Comparison of ENCODE assay signal across 8 cellular contexts in the genomic region with DNA sequence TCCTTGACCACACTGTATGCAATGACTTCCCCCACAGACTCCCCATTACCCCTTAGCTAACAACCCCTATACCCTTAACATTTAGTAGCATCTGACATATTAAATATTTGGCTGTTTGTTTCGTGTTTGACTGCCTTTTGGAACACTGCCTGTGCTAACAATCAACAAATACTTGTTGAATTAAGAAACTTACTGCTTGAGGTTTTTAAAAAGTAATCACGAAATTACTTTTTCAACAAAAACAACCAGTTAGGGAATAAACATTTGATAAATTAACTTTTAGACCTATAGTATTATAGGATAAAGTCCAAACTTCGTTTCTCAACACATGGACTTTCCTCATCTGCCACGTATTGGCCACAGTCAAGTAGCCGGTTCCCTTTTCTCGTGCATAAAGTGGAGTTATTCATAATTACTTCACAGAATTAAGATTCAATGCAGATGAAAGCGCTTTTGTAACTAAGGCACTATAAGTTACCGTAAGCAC. TPM values are rescaled to one million over a fixed set of nuclear protein-coding genes. Genes with fewer than 3 reads are reported as not detected.
DNase-seq lines count a peak whose midpoint lies in the region; ATAC-seq and TF ChIP-seq lines count a peak whose summit lies in the region.

No MANE protein-coding gene starts in this region.

- H3K27ac Mint-ChIP-seq in activated CD8-positive, alpha-beta T cell treated with anti-CD3 and anti-CD28 coated beads, Interleukin-2, amount 10 ng/mL, durations not matched to agents 7 days and 5 days = peak overlapping the region; percentile 82

- TF ChIP-seq CTCF in liver (IDR thresholded peaks at IDR 0.05; ENCODE audit: low read depth, low read length, missing input control) = no peak

- H3K4me1 Mint-ChIP-seq in activated CD8-positive, alpha-beta T cell treated with anti-CD3 and anti-CD28 coated beads, Interleukin-2, amount 10 ng/mL, durations not matched to agents 7 days and 5 days (ENCODE audit: low read depth) = peaks cover 18% of the 10 kb centered on the region

- peak overlapping the region; percentile 87 for H3K4me3 Mint-ChIP-seq in activated CD8-positive, alpha-beta T cell treated with anti-CD3 and anti-CD28 coated beads, Interleukin-2, amount 10 ng/mL, durations not matched to agents 7 days and 5 days

- POLR2A ChIA-PET in activated CD8-positive, alpha-beta T cell treated with anti-CD3 and anti-CD28 coated beads, Interleukin-2, amount 10 ng/mL, durations not matched to agents 7 days and 5 days (lab: Charles Lee) = interaction anchor here (1.1 to 1.2 kb wide), 2 partner anchors 23 to 280 kb away, joined by 4 read pairs; no protein-coding TSS in a partner anchor

- H3K27me3 ChIP-seq in liver (ENCODE audit: control insufficient read depth in 4 of 4, insufficient read depth in 4 of 4, low read length in 3 of 4) = no peaks in the 10 kb centered on the region

- no peak overlapping the region for H3K27ac ChIP-seq in liver (ENCODE audit: low read depth in 1 of 2, low read length in 2 of 2)

- H3K9me3 Mint-ChIP-seq in activated CD8-positive, alpha-beta T cell treated with anti-CD3 and anti-CD28 coated beads, Interleukin-2, amount 10 ng/mL, durations not matched to agents 7 days and 5 days (ENCODE audit: insufficient read depth) = no peaks in the 10 kb centered on the region

- H3K9me3 ChIP-seq in liver (ENCODE audit: control insufficient read depth in 4 of 4, low read length in 3 of 4) = no peaks in the 10 kb centered on the region

- H3K36me3 ChIP-seq in liver (ENCODE audit: control insufficient read depth in 4 of 4, insufficient read depth in 3 of 4, low read depth in 1 of 4, low read length in 3 of 4) = peaks cover 0 to 7% (median 4%) of the 10 kb centered on the region in 4 donors

- peaks cover 0 to 17% (median 3%) of the 10 kb centered on the region in 4 donors for H3K4me1 ChIP-seq in liver (ENCODE audit: control insufficient read depth in 4 of 4, insufficient read depth in 4 of 4, low read length in 3 of 4)

- no peak for TF ChIP-seq RAD21 in liver (IDR thresholded peaks at IDR 0.05)

- ATAC-seq in GM18870 (IDR thresholded peaks at IDR 0.05; ENCODE audit: unreplicated experiment) = peak; percentile 31
- ATAC-seq in HG02870 (IDR thresholded peaks at IDR 0.05; ENCODE audit: unreplicated experiment) = peak; percentile 8
- no peak for ATAC-seq in activated CD8-positive, alpha-beta T cell treated with anti-CD3 and anti-CD28 coated beads, Interleukin-2, amount 10 ng/mL, durations not matched to agents 7 days and 5 days

- CTCF ChIA-PET in activated CD8-positive, alpha-beta T cell treated with anti-CD3 and anti-CD28 coated beads, Interleukin-2, amount 10 ng/mL, durations not matched to agents 7 days and 5 days (lab: Charles Lee) = interaction anchor here (0.7 to 2.5 kb wide), 13 partner anchors 10 to 164 kb away, joined by 3 to 16 read pairs (median 4); a partner anchor contains a TSS

- H3K9ac ChIP-seq in liver (ENCODE audit: low read depth in 1 of 2, low read length in 2 of 2) = no peak overlapping the region

- no peak for DNase-seq in activated CD8-positive, alpha-beta T cell treated with anti-CD3 and anti-CD28 coated beads, Interleukin-2, amount 10 ng/mL, durations not matched to agents 7 days and 5 days
- no peak for DNase-seq in central memory CD4-positive, alpha-beta T cell
- DNase-seq in LoVo (ENCODE audit: low spot score) = no peak
- DNase-seq in CD1c-positive myeloid dendritic cell (ENCODE audit: extremely low spot score) = no peak
- no peak for DNase-seq in SKM-1 (lab: John Stamatoyannopoulos, UW; ENCODE audit: unreplicated experiment)

- H3K36me3 Mint-ChIP-seq in activated CD8-positive, alpha-beta T cell treated with anti-CD3 and anti-CD28 coated beads, Interleukin-2, amount 10 ng/mL, durations not matched to agents 7 days and 5 days (ENCODE audit: low read depth) = peaks cover 13% of the 10 kb centered on the region

- 8% methylated on average over 8 of the region's 8 CpGs for WGBS in liver

- peak overlapping the region; percentile 36 to 100 (median 97) for H3K4me3 ChIP-seq in liver (ENCODE audit: low read depth in 1 of 3, low read length in 3 of 3)

- H3K27me3 Mint-ChIP-seq in activated CD8-positive, alpha-beta T cell treated with anti-CD3 and anti-CD28 coated beads, Interleukin-2, amount 10 ng/mL, durations not matched to agents 7 days and 5 days (ENCODE audit: low read depth) = no peaks in the 10 kb centered on the region

TF ChIP-seq in liver, 16 proteins besides CTCF, POLR2A, EP300 and RAD21:
- TF ChIP-seq FOXA1 (IDR thresholded peaks at IDR 0.05) (no peak), HNF4A (conservative IDR thresholded peaks at IDR 0.05) (peak; percentile 80 to 90), FOXA2 (IDR thresholded peaks at IDR 0.05) (no peak), JUND (IDR thresholded peaks at IDR 0.05) (no peak), RXRA (IDR thresholded peaks at IDR 0.05) (no peak), EGR1 (IDR thresholded peaks at IDR 0.05; ENCODE audit: low read depth in 2 of 2) (no peak), GABPA (IDR thresholded peaks at IDR 0.05 in 1 of 2, conservative IDR thresholded peaks at IDR 0.05 in 1 of 2) (no peak), YY1 (IDR thresholded peaks at IDR 0.05) (no peak), HNF4G (IDR thresholded peaks at IDR 0.05) (peak; percentile 60), SP1 (IDR thresholded peaks at IDR 0.05) (no peak), TAF1 (conservative IDR thresholded peaks at IDR 0.05) (no peak)
- TF ChIP-seq, protein P1, sequence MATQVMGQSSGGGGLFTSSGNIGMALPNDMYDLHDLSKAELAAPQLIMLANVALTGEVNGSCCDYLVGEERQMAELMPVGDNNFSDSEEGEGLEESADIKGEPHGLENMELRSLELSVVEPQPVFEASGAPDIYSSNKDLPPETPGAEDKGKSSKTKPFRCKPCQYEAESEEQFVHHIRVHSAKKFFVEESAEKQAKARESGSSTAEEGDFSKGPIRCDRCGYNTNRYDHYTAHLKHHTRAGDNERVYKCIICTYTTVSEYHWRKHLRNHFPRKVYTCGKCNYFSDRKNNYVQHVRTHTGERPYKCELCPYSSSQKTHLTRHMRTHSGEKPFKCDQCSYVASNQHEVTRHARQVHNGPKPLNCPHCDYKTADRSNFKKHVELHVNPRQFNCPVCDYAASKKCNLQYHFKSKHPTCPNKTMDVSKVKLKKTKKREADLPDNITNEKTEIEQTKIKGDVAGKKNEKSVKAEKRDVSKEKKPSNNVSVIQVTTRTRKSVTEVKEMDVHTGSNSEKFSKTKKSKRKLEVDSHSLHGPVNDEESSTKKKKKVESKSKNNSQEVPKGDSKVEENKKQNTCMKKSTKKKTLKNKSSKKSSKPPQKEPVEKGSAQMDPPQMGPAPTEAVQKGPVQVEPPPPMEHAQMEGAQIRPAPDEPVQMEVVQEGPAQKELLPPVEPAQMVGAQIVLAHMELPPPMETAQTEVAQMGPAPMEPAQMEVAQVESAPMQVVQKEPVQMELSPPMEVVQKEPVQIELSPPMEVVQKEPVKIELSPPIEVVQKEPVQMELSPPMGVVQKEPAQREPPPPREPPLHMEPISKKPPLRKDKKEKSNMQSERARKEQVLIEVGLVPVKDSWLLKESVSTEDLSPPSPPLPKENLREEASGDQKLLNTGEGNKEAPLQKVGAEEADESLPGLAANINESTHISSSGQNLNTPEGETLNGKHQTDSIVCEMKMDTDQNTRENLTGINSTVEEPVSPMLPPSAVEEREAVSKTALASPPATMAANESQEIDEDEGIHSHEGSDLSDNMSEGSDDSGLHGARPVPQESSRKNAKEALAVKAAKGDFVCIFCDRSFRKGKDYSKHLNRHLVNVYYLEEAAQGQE (IDR thresholded peaks at IDR 0.05) = no peak
- TF ChIP-seq, protein P2, sequence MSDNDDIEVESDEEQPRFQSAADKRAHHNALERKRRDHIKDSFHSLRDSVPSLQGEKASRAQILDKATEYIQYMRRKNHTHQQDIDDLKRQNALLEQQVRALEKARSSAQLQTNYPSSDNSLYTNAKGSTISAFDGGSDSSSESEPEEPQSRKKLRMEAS (IDR thresholded peaks at IDR 0.05) = no peak

RNA-seq across cellular contexts. Expression of a gene that starts 0.6 kb away (rescaled TPM):
- total RNA-seq in activated CD8-positive, alpha-beta T cell treated with anti-CD3 and anti-CD28 coated beads, Interleukin-2, amount 10 ng/mL, durations not matched to agents 7 days and 5 days = 10 to 100 TPM; 13.1 to 15.5 TPM
- total RNA-seq in liver = 10 to 100 TPM; 18.5 to 20.0 TPM
- polyA plus RNA-seq in liver = 10 to 100 TPM in 1 of 2 donors, 1 to 10 TPM in 1; 6.6 to 13.0 TPM

RNA-seq across cellular contexts. Expression of a gene that starts 25.3 kb away (rescaled TPM):
- not detected for total RNA-seq in activated CD8-positive, alpha-beta T cell treated with anti-CD3 and anti-CD28 coated beads, Interleukin-2, amount 10 ng/mL, durations not matched to agents 7 days and 5 days
- not detected for total RNA-seq in liver
- polyA plus RNA-seq in liver = not detected

RNA-seq across cellular contexts. Expression of a gene that starts 45.3 kb away (rescaled TPM):
- total RNA-seq in activated CD8-positive, alpha-beta T cell treated with anti-CD3 and anti-CD28 coated beads, Interleukin-2, amount 10 ng/mL, durations not matched to agents 7 days and 5 days = not detected
- not detected for total RNA-seq in liver
- polyA plus RNA-seq in liver = not detected
